Comparison of ENCODE assay signal across 9 cellular contexts in the genomic region with DNA sequence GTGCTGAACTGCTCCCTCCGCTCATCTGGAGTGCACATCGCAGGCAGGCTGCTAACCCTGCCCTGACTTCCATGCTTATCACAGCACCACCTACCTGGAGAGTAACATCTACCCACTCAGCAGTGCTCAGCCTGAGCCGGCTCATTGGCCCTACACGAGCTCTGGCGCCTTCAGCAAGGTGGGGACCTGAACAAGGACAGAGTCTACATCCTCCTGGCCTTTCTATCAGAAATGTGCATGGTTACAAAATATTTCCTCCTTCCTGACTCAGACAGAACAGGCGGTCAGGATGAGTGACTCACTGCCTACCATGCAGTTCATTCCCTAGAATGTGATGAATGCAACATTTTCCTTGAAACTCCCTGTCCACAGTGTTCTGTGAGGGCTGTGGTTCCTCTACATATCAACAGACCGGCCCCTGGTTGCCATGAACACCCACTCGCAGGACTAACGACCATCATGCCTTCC. TPM values are rescaled to one million over a fixed set of nuclear protein-coding genes. Genes with fewer than 3 reads are reported as not detected.
DNase-seq lines count a peak whose midpoint lies in the region; ATAC-seq, FAIRE-seq and TF ChIP-seq lines count a peak whose summit lies in the region.
"Had no signal": no experiment of that assay in that cellular context is flagged by ENCODE, and none has a peak within 500 bp of the region (broad histone marks: within the 10 kb centered on the region; RNA-seq: fewer than 3 reads in every experiment).

No MANE protein-coding gene starts in this region.

- no peak for TF ChIP-seq CTCF in CD4-positive, alpha-beta T cell (IDR thresholded peaks at IDR 0.05)
- TF ChIP-seq CTCF in kidney (IDR thresholded peaks at IDR 0.05; ENCODE audit: borderline replicate concordance, extremely low read depth, insufficient read depth): no peak

- H3K27ac ChIP-seq in CD4-positive, alpha-beta T cell (ENCODE audit: low read depth, low read length): no peak overlapping the region
- peak overlapping the region in 1 of 2 donors; percentile 41 for H3K27ac ChIP-seq in kidney (ENCODE audit: low read depth in 2 of 2, low read length in 2 of 2)

- H3K9me3 Mint-ChIP-seq in CD4-positive, alpha-beta T cell: no peaks in the 10 kb centered on the region

- H3K27me3 Mint-ChIP-seq in CD4-positive, alpha-beta T cell: no peaks in the 10 kb centered on the region

- peaks cover 14 to 15% of the 10 kb centered on the region in 2 donors for H3K4me1 ChIP-seq in kidney (ENCODE audit: control insufficient read depth in 1 of 2, insufficient read depth in 1 of 2, low read depth in 1 of 2, low read length in 2 of 2)

- H3K36me3 Mint-ChIP-seq in CD4-positive, alpha-beta T cell (ENCODE audit: low read depth): no peaks in the 10 kb centered on the region

- peaks cover 20 to 47% of the 10 kb centered on the region in 2 donors for H3K36me3 ChIP-seq in kidney (ENCODE audit: control insufficient read depth in 1 of 2, insufficient read depth in 2 of 2, low read length in 2 of 2)

- no peaks in the 10 kb centered on the region for H3K27me3 ChIP-seq in CD4-positive, alpha-beta T cell (ENCODE audit: control insufficient read depth, insufficient read depth, low read length)

- ATAC-seq in CD4-positive, alpha-beta T cell (ENCODE audit: poor library complexity): no peak
- no peak for ATAC-seq in HG03439 (IDR thresholded peaks at IDR 0.05; ENCODE audit: unreplicated experiment)

- intact Hi-C loops in CD4-positive, alpha-beta T cell (cut with DNase I, micrococcal nuclease): no loop called here
- intact Hi-C loops in kidney (cut with DNase I): no loop called here

- H3K4me3 ChIP-seq in kidney (ENCODE audit: low read length in 2 of 2): no peak overlapping the region

- no peak for FAIRE-seq in kidney (lab: Jason Lieb, UNC)

- peaks cover 7% of the 10 kb centered on the region for H3K4me1 Mint-ChIP-seq in CD4-positive, alpha-beta T cell (ENCODE audit: low read depth)

- H3K9ac ChIP-seq in kidney (ENCODE audit: low read length in 2 of 2): no peak overlapping the region

- CTCF ChIA-PET in CD4-positive, alpha-beta T cell (lab: Charles Lee): no interaction called here

- H3K9me3 ChIP-seq in CD4-positive, alpha-beta T cell (ENCODE audit: control insufficient read depth, low read length): no peaks in the 10 kb centered on the region
- H3K9me3 ChIP-seq in kidney (ENCODE audit: control insufficient read depth in 1 of 2, low read length in 2 of 2): no peaks in the 10 kb centered on the region

- POLR2A ChIA-PET in CD4-positive, alpha-beta T cell (lab: Charles Lee): no interaction called here

- H3K4me3 Mint-ChIP-seq in CD4-positive, alpha-beta T cell: no peak overlapping the region

- DNase-seq in AG08395 (ENCODE audit: low spot score) (peak; percentile 95), M059J (ENCODE audit: low read depth) (peak; percentile 98), dedifferentiated amniotic fluid mesenchymal stem cell (ENCODE audit: extremely low spot score) (peak; percentile 90), mucosa of gallbladder (ENCODE audit: low spot score) (peak; percentile 39), kidney (no peak), HUDEP-2 (lab: John Stamatoyannopoulos, UW; ENCODE audit: unreplicated experiment in 76 of 76) (no peak)
- DNase-seq in CD4-positive, alpha-beta T cell: no peak
- DNase-seq: NCI-H1694 had no signal

- H3K27ac Mint-ChIP-seq in CD4-positive, alpha-beta T cell: no peak overlapping the region

RNA-seq across cellular contexts. Expression of gene C11orf58, which starts 53.1 kb away (rescaled TPM):
- total RNA-seq in M059J (2014; rRNA removed; shearing (Covaris generic)): 195 and 212 TPM in 2 replicates
- total RNA-seq in mucosa of gallbladder (109 TPM), kidney (117 TPM)
- total RNA-seq in CD4-positive, alpha-beta T cell: 100 to 1,000 TPM; 145 to 150 TPM
- 113 TPM for polyA plus RNA-seq in kidney (ENCODE audit: insufficient read depth, low read depth, low replicate concordance)

Comparison
In these comparisons a context has a peak if more than half of its experiments do, and no peak if none do; other contexts are left out.
1. DNase-seq: peak in AG08395 (single experiment), M059J (single experiment), dedifferentiated amniotic fluid mesenchymal stem cell (single experiment) and mucosa of gallbladder (single experiment); none in CD4-positive, alpha-beta T cell (0 of 10), kidney (single experiment) and HUDEP-2 (0 of 76).